11 cellular contexts compared by ENCODE assay signal in the genomic region with DNA sequence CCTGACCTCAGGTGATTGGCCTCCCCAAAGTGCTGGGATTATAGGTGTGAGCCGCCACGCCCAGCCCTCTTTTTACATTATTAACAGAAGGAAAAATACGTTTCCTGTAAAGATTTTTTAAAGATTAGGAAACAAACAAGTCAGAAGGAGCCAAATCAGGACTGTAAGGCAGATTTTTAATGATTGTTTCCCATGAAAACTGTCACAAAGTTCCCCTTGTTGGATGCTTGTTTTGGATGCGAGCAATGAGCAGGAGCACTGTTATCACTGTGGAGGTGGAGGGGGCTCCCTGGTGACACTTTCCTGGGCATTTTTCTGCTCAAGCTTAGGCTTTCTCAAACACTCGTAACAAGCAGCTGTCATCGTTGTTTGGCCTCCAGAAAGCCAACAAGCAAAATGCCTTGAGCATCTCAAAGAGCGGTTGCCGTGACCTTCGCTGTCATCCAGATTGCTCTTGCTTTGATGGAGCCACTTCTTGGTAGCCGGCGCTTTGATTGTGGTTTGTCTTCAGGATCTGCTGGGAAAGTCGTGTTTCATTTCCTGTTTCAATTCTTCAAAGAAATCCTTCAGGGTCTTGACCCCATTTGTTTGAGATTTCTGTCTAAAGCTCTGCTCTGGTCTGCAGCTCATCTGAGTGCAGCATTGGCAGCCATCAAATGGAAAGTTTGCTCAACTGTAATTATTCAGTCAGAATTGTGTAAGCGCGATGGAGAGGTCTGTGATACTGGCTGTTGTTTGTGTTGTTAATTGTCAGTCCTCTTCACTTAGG.
A peak's percentile ranks its signal among the peaks of the same experiment; 100 is the strongest.
DNase-seq lines count a peak whose midpoint lies in the region; ATAC-seq, FAIRE-seq and TF ChIP-seq lines count a peak whose summit lies in the region.
"Had no signal": no experiment of that assay in that cellular context is flagged by ENCODE, and none has a peak within 500 bp of the region (broad histone marks: within the 10 kb centered on the region; RNA-seq: fewer than 3 reads in every experiment).

No MANE protein-coding gene starts in this region.

- intact Hi-C loops in IMR-90 (cut with micrococcal nuclease) = loop anchor here (10.0 kb wide), 1 partner anchor 221 kb away; no protein-coding TSS in a partner anchor
- intact Hi-C loops in activated CD8-positive, alpha-beta T cell treated with anti-CD3 and anti-CD28 coated beads for 36 hours (cut with micrococcal nuclease) = loop anchor here (10.0 kb wide), 1 partner anchor 111 kb away; no protein-coding TSS in a partner anchor
- intact Hi-C loops in HepG2 (cut with micrococcal nuclease; ENCODE audit: unreplicated experiment) = no loop called here

- H3K9me3 Mint-ChIP-seq in activated CD8-positive, alpha-beta T cell treated with anti-CD3 and anti-CD28 coated beads for 36 hours = no peaks in the 10 kb centered on the region
- H3K9me3 Mint-ChIP-seq in immature natural killer cell = peaks cover 0 to 2% (median 0%) of the 10 kb centered on the region in 6 donors

- H3K27ac Mint-ChIP-seq in activated CD8-positive, alpha-beta T cell treated with anti-CD3 and anti-CD28 coated beads for 36 hours = peak overlapping the region; percentile 32
- H3K27ac Mint-ChIP-seq in immature natural killer cell = no peak overlapping the region

- H3K4me3 ChIP-seq in DND-41 (ENCODE audit: low read depth in 1 of 2, low read length in 2 of 2) (no peak overlapping the region), IMR-90 (ENCODE audit: insufficient read depth, low read depth, low read length) (no peak overlapping the region), HepG2 (replicated peaks in 1 of 3; ENCODE audit: insufficient read depth in 1 of 3, low read depth in 2 of 3, low read length in 3 of 3) (peak overlapping the region in 1 of 3 experiments; percentile 6; a peak in 3 of 6 replicates)

- TF ChIP-seq EP300 in HepG2 (IDR thresholded peaks at IDR 0.05; ENCODE audit: low read depth in 2 of 2, low read length in 2 of 2) = peak; percentile 81 to 97
- peak; percentile 99 for TF ChIP-seq EP300 in HepG2 (CRISPR knock-in tag; IDR thresholded peaks at IDR 0.05; ENCODE audit: borderline replicate concordance)

- no peak overlapping the region for H2BK20ac ChIP-seq in IMR-90 (ENCODE audit: low read depth, low read length)

- peak overlapping the region; percentile 22 for H3K4me3 Mint-ChIP-seq in activated CD8-positive, alpha-beta T cell treated with anti-CD3 and anti-CD28 coated beads for 36 hours
- H3K4me3 Mint-ChIP-seq in immature natural killer cell = no peak overlapping the region

- peak overlapping the region; percentile 37; the same call in 1 of the 2 replicates for H3K4ac ChIP-seq in IMR-90 (ENCODE audit: low read depth, low read length)

- peaks cover 56% of the 10 kb centered on the region for H3K4me1 Mint-ChIP-seq in activated CD8-positive, alpha-beta T cell treated with anti-CD3 and anti-CD28 coated beads for 36 hours (ENCODE audit: low read depth)
- H3K4me1 Mint-ChIP-seq in immature natural killer cell = peaks cover 16 to 27% of the 10 kb centered on the region in 2 donors

- peak overlapping the region; percentile 61; the same call in 1 of the 2 replicates for H3K14ac ChIP-seq in IMR-90 (replicated peaks; ENCODE audit: low read depth, low read length)

- BruUV-seq in IMR-90 (replicated peaks; lab: Mats Ljungman, UMichigan) = no TSS peak
- no TSS peak for BruUV-seq in HepG2 (replicated peaks; lab: Mats Ljungman, UMichigan)

- 45% methylated on average over 5 of the region's 14 CpGs; no CpG with 5 or more reads in 1 of the 2 experiments for WGBS in IMR-90 (ENCODE audit: extremely low coverage in 2 of 2, insufficient read length in 1 of 2), 2 experiments
- WGBS in HepG2 (ENCODE audit: low lambda C conversion rate) = 14% methylated on average over 14 of the region's 14 CpGs

- no peak overlapping the region for H2BK15ac ChIP-seq in IMR-90 (ENCODE audit: low read depth, low read length)

- no peak overlapping the region for H4K91ac ChIP-seq in IMR-90 (ENCODE audit: insufficient read depth, low read depth, low read length)

- POLR2A ChIA-PET in IMR-90 (lab: Charles Lee; ENCODE audit: unreplicated experiment) (no interaction called here), HepG2 (lab: Yijun Ruan, JAX) (interaction anchor here (0.7 to 1.9 kb wide), 4 partner anchors 21 to 219 kb away, joined by 3 to 9 read pairs (median 6); no protein-coding TSS in a partner anchor)
- POLR2A ChIA-PET in activated CD8-positive, alpha-beta T cell treated with anti-CD3 and anti-CD28 coated beads for 36 hours (lab: Charles Lee) = no interaction called here

- H3K36me3 ChIP-seq in DND-41 (ENCODE audit: insufficient read depth, low read length) (no peaks in the 10 kb centered on the region), IMR-90 (ENCODE audit: control insufficient read depth, insufficient read depth, low read length) (no peaks in the 10 kb centered on the region), HepG2 (replicated peaks in 1 of 2; ENCODE audit: control insufficient read depth in 1 of 2, insufficient read depth in 2 of 2, low read length in 2 of 2) (no peaks in the 10 kb centered on the region)

- DNase-seq in DND-41 = peak; percentile 80
- peak; percentile 40 for DNase-seq in IMR-90
- DNase-seq in activated CD8-positive, alpha-beta T cell treated with anti-CD3 and anti-CD28 coated beads for 36 hours = peak; percentile 70
- peak; percentile 98 for DNase-seq in HepG2 (ENCODE audit: low spot score)
- no peak for DNase-seq in NCI-H1092 treated with DMSO at 0.1 percent for 48 hours (lab: John Stamatoyannopoulos, UW)
- no peak for DNase-seq in immature natural killer cell
- DNase-seq: NCI-H526 treated with DMSO at 0.1 percent for 48 hours; stimulated activated CD4-positive, alpha-beta T cell treated with anti-CD3 and anti-CD28 coated beads, Interleukin-4, amount 100 ng/mL, for 1 hour; T1000 had no signal

- peaks cover 23% of the 10 kb centered on the region; the same call in 1 of the 2 replicates for H4K20me1 ChIP-seq in DND-41 (ENCODE audit: insufficient read depth, low read length)
- H4K20me1 ChIP-seq in IMR-90 (ENCODE audit: insufficient read depth, low read length) = no peaks in the 10 kb centered on the region
- H4K20me1 ChIP-seq in HepG2 (ENCODE audit: insufficient read depth, low read length) = no peaks in the 10 kb centered on the region; the same call in 1 of the 2 replicates

- peaks cover 10% of the 10 kb centered on the region for H3K9me1 ChIP-seq in IMR-90 (ENCODE audit: insufficient read depth, low read length)

- TF ChIP-seq CTCF in DND-41 (IDR thresholded peaks at IDR 0.05; ENCODE audit: borderline replicate concordance, extremely low read depth, low read length, poor library complexity, severe bottlenecking) (no peak), IMR-90 (conservative IDR thresholded peaks at IDR 0.05; ENCODE audit: low read depth, low read length) (no peak), HepG2 (CRISPR knock-in tag; IDR thresholded peaks at IDR 0.05) (no peak)
- TF ChIP-seq CTCF in activated CD8-positive, alpha-beta T cell treated with anti-CD3 and anti-CD28 coated beads for 36 hours (IDR thresholded peaks at IDR 0.05) = no peak

- peak overlapping the region; percentile 65 for H3K27ac ChIP-seq in DND-41 (ENCODE audit: low read length)
- peak overlapping the region; percentile 12; the same call in 1 of the 2 replicates for H3K27ac ChIP-seq in IMR-90 (ENCODE audit: insufficient read depth, low read length)
- H3K27ac ChIP-seq in HepG2 (ENCODE audit: extremely low read length, insufficient read depth, low read length) = peak overlapping the region; percentile 61

- dilution Hi-C loops in IMR-90 (cut with HindIII; ENCODE audit: low sequenced_read_pairs, unreplicated experiment) = no loop called here

- peaks cover 42% of the 10 kb centered on the region for H3K4me1 ChIP-seq in DND-41 (ENCODE audit: insufficient read depth, low read length)
- H3K4me1 ChIP-seq in IMR-90 (ENCODE audit: control insufficient read depth, insufficient read depth, low read length) = peaks cover 6% of the 10 kb centered on the region
- H3K4me1 ChIP-seq in HepG2 (ENCODE audit: insufficient read depth, low read length) = peaks cover 100% of the 10 kb centered on the region

- H3K79me2 ChIP-seq in DND-41 (ENCODE audit: insufficient read depth, low read length) = peaks cover 94% of the 10 kb centered on the region
- H3K79me2 ChIP-seq in HepG2 (ENCODE audit: insufficient read depth, low read length) = peaks cover 72% of the 10 kb centered on the region

- H3K18ac ChIP-seq in IMR-90 (ENCODE audit: low read depth, low read length) = no peak overlapping the region

- CTCF ChIA-PET in IMR-90 (lab: Yijun Ruan, JAX) = no interaction called here
- CTCF ChIA-PET in activated CD8-positive, alpha-beta T cell treated with anti-CD3 and anti-CD28 coated beads for 36 hours (lab: Charles Lee) = no interaction called here
- CTCF ChIA-PET in HepG2 (lab: Yijun Ruan, JAX; ENCODE audit: low intra/inter-chr PET ratio, low total read pairs) = no interaction called here

- H3K4me2 ChIP-seq in DND-41 (ENCODE audit: insufficient read depth, low read length) = peak overlapping the region; percentile 39
- H3K4me2 ChIP-seq in IMR-90 (ENCODE audit: low read depth, low read length) = 0 out of 2 replicates have a peak overlapping the region, but pooled peaks have one; percentile 1
- H3K4me2 ChIP-seq in HepG2 (ENCODE audit: low read depth, low read length) = peak overlapping the region; percentile 68

- no peak overlapping the region for H4K8ac ChIP-seq in IMR-90 (ENCODE audit: low read depth in 2 of 2, low read length in 2 of 2)

- H3K56ac ChIP-seq in IMR-90 (ENCODE audit: extremely low read depth, insufficient read depth, low read length) = no peak overlapping the region

- H2AFZ ChIP-seq in DND-41 (ENCODE audit: low read depth, low read length) = no peak overlapping the region
- H2AFZ ChIP-seq in IMR-90 (replicated peaks; ENCODE audit: low read length, poor library complexity) = no peak overlapping the region
- no peak overlapping the region for H2AFZ ChIP-seq in HepG2 (ENCODE audit: low read length)

- no peaks in the 10 kb centered on the region for H3K9me3 ChIP-seq in DND-41 (ENCODE audit: insufficient read depth, low read length, severe bottlenecking)
- H3K9me3 ChIP-seq in IMR-90 (ENCODE audit: control insufficient read depth, insufficient read depth, low read length) = no peaks in the 10 kb centered on the region
- no peaks in the 10 kb centered on the region for H3K9me3 ChIP-seq in HepG2 (ENCODE audit: low read length)

- no peaks in the 10 kb centered on the region for H3K27me3 Mint-ChIP-seq in activated CD8-positive, alpha-beta T cell treated with anti-CD3 and anti-CD28 coated beads for 36 hours
- H3K27me3 Mint-ChIP-seq in immature natural killer cell (ENCODE audit: low read depth in 3 of 3) = peaks cover 0 to 4% (median 0%) of the 10 kb centered on the region in 3 donors

- peaks cover 18% of the 10 kb centered on the region for H3K36me3 Mint-ChIP-seq in activated CD8-positive, alpha-beta T cell treated with anti-CD3 and anti-CD28 coated beads for 36 hours (ENCODE audit: low read depth)
- H3K36me3 Mint-ChIP-seq in immature natural killer cell = peaks cover 0 to 8% (median 6%) of the 10 kb centered on the region in 3 donors

- TF ChIP-seq RAD21 in IMR-90 (IDR thresholded peaks at IDR 0.05; ENCODE audit: low read length) = no peak
- TF ChIP-seq RAD21 in HepG2 (CRISPR knock-in tag; IDR thresholded peaks at IDR 0.05) = no peak

- TF ChIP-seq POLR2A in IMR-90 (IDR thresholded peaks at IDR 0.05; ENCODE audit: low read depth, low read length) (no peak), HepG2 (IDR thresholded peaks at IDR 0.05; ENCODE audit: insufficient read depth in 1 of 2, low read depth in 2 of 2, low read length in 2 of 2) (no peak)

- H3K9ac ChIP-seq in DND-41 (ENCODE audit: low read depth, low read length) (peak overlapping the region; percentile 6; the same call in 1 of the 2 replicates), IMR-90 (ENCODE audit: low read depth, low read length) (no peak overlapping the region), HepG2 (ENCODE audit: insufficient read depth, low read depth, low read length) (peak overlapping the region; percentile 16; the same call in 1 of the 2 replicates)

- H4K5ac ChIP-seq in IMR-90 (ENCODE audit: low read depth, low read length) = no peak overlapping the region

- H2AK5ac ChIP-seq in IMR-90 (ENCODE audit: low read depth, low read length) = peak overlapping the region; percentile 3; the same call in 1 of the 2 replicates

- in situ Hi-C loops in IMR-90 (cut with MboI; ENCODE audit: low sequenced_read_pairs) (no loop called here), HepG2 (cut with HindIII; ENCODE audit: extremely low pct_ligation_motif_present, low pct_unique_long_range_greater_than_20kb) (no loop called here)

- H2BK5ac ChIP-seq in IMR-90 (ENCODE audit: low read depth, low read length, poor library complexity, severe bottlenecking) = no peak overlapping the region

- H3K27me3 ChIP-seq in DND-41 (ENCODE audit: insufficient read depth, low read length, poor library complexity) = no peaks in the 10 kb centered on the region
- H3K27me3 ChIP-seq in IMR-90 (ENCODE audit: control insufficient read depth, insufficient read depth, low read length) = no peaks in the 10 kb centered on the region
- H3K27me3 ChIP-seq in HepG2 (ENCODE audit: control insufficient read depth in 1 of 2, insufficient read depth in 2 of 2, low read length in 2 of 2) = no peaks in the 10 kb centered on the region

- no peak overlapping the region for H2AK9ac ChIP-seq in IMR-90 (replicated peaks; ENCODE audit: low read depth, low read length, poor library complexity)

- H3K79me1 ChIP-seq in IMR-90 (ENCODE audit: low read depth in 1 of 2, low read length in 2 of 2) = peaks cover 34 to 81% of the 10 kb centered on the region in 2 experiments

- H2BK120ac ChIP-seq in IMR-90 (ENCODE audit: low read depth, low read length) = no peak overlapping the region

- peak; percentile 85 for ATAC-seq in DND-41 (ENCODE audit: insufficient read depth, low read depth)
- peak; percentile 31; the same call in 1 of the 2 replicates for ATAC-seq in IMR-90 (ENCODE audit: low read depth)
- peak; percentile 61 for ATAC-seq in activated CD8-positive, alpha-beta T cell treated with anti-CD3 and anti-CD28 coated beads for 36 hours
- ATAC-seq in HepG2 = peak; percentile 74
- ATAC-seq in GM18502 (IDR thresholded peaks at IDR 0.05; ENCODE audit: poor library complexity, unreplicated experiment) = no peak

- FAIRE-seq in HepG2 (lab: Jason Lieb, UNC) = peak; percentile 97
- FAIRE-seq: endometrium had no signal

- peak overlapping the region; percentile 6; the same call in 1 of the 2 replicates for H3K23ac ChIP-seq in IMR-90 (ENCODE audit: low read depth, low read length)

Comparison
In these comparisons a context has a peak if more than half of its experiments do, and no peak if none do; other contexts are left out.
1. DNase-seq: peak in DND-41 (single experiment), IMR-90 (single experiment), activated CD8-positive, alpha-beta T cell treated with anti-CD3 and anti-CD28 coated beads for 36 hours (single experiment) and HepG2 (single experiment); none in NCI-H1092 treated with DMSO at 0.1 percent for 48 hours (single experiment) and immature natural killer cell (0 of 3).
2. H3K27ac ChIP-seq: peak in every context shown above with its lines; median percentile 65 in DND-41; 61 in HepG2; 12 in IMR-90.
3. H3K4me2 ChIP-seq: peak in every context shown above with its lines; median percentile 68 in HepG2; 39 in DND-41; 1 in IMR-90.